10 cellular contexts compared by ENCODE assay signal in genomic region chr19:16381756-16382401, GRCh38. TPM values are rescaled to one million over a fixed set of nuclear protein-coding genes. Genes with fewer than 3 reads are reported as not detected.
DNase-seq lines count a peak whose midpoint lies in the region; ATAC-seq and TF ChIP-seq lines count a peak whose summit lies in the region.
"Had no signal": no experiment of that assay in that cellular context is flagged by ENCODE, and none has a peak within 500 bp of the region (broad histone marks: within the 10 kb centered on the region; RNA-seq: fewer than 3 reads in every experiment).

No MANE protein-coding gene starts in this region.

- H3K27me3 ChIP-seq in adipocyte (replicated peaks; ENCODE audit: control insufficient read depth, insufficient read depth, low read length) (no peaks in the 10 kb centered on the region), Caco-2 (replicated peaks; ENCODE audit: control insufficient read depth, insufficient read depth, low read length) (no peaks in the 10 kb centered on the region)

- no peaks in the 10 kb centered on the region for H3K27me3 Mint-ChIP-seq in Caco-2 (ENCODE audit: insufficient read depth, unreplicated experiment)

- CTCF ChIA-PET in Caco-2 (lab: Charles Lee): interaction anchor here (0.7 kb wide), 1 partner anchor 25 kb away, joined by 3 read pairs; no protein-coding TSS in a partner anchor

- H3K36me3 ChIP-seq in adipocyte (ENCODE audit: control insufficient read depth, insufficient read depth, low read length, severe bottlenecking): peaks cover 45% of the 10 kb centered on the region
- H3K36me3 ChIP-seq in Caco-2 (ENCODE audit: control insufficient read depth, insufficient read depth, low read length): peaks cover 5% of the 10 kb centered on the region

- H3K4me1 ChIP-seq in adipocyte (ENCODE audit: control insufficient read depth, insufficient read depth, low read length) (peaks cover 19% of the 10 kb centered on the region), Caco-2 (no peaks in the 10 kb centered on the region)

- peak overlapping the region; percentile 86 for H3K9ac ChIP-seq in adipocyte (ENCODE audit: low read length)

- H3K36me3 Mint-ChIP-seq in Caco-2 (ENCODE audit: insufficient read depth, unreplicated experiment): peaks cover 35% of the 10 kb centered on the region

- BruUV-seq in Caco-2 (replicated peaks; lab: Mats Ljungman, UMichigan): no TSS peak

- intact Hi-C loops in left cardiac atrium (cut with DNase I): loop anchor here (5.0 to 10.0 kb wide), 4 partner anchors 40 to 135 kb away; no protein-coding TSS in a partner anchor
- intact Hi-C loops in Caco-2 (cut with micrococcal nuclease; ENCODE audit: unreplicated experiment): loop anchor here (10.0 kb wide), 1 partner anchor 337 kb away; no protein-coding TSS in a partner anchor

- H3K4me1 Mint-ChIP-seq in Caco-2 (ENCODE audit: low read depth, unreplicated experiment): no peaks in the 10 kb centered on the region

- H3K9me3 ChIP-seq in adipocyte (ENCODE audit: control insufficient read depth, low read length): no peaks in the 10 kb centered on the region
- no peaks in the 10 kb centered on the region for H3K9me3 ChIP-seq in Caco-2

- H3K9me3 Mint-ChIP-seq in Caco-2 (ENCODE audit: unreplicated experiment): no peaks in the 10 kb centered on the region

- DNase-seq in AG09309 (ENCODE audit: low read depth) (peak; percentile 52), adipocyte (ENCODE audit: low read depth) (no peak), left cardiac atrium (peak; percentile 97), pons (ENCODE audit: low spot score) (peak; percentile 64), amniotic stem cell (lab: John Stamatoyannopoulos, UW) (no peak), Caco-2 (no peak), HT-29 (ENCODE audit: low spot score) (no peak)
- DNase-seq: NCI-H1436 treated with DMSO at 0.1 percent for 48 hours, T1000 had no signal

- TF ChIP-seq CTCF in AG09309 (IDR thresholded peaks at IDR 0.05; ENCODE audit: control insufficient read depth, insufficient read depth, low read depth, low read length, missing control alignments): no peak
- no peak for TF ChIP-seq CTCF in Caco-2 (IDR thresholded peaks at IDR 0.05; ENCODE audit: insufficient read depth in 1 of 2, low read depth in 1 of 2, low read length in 1 of 2, severe bottlenecking in 1 of 2, unreplicated experiment in 1 of 2)

- H3K4me3 Mint-ChIP-seq in Caco-2 (ENCODE audit: unreplicated experiment): no peak overlapping the region

- ATAC-seq in left cardiac atrium (peak; percentile 67 to 81), HG02610 (IDR thresholded peaks at IDR 0.05; ENCODE audit: unreplicated experiment) (no peak)

- H3K27ac Mint-ChIP-seq in Caco-2 (ENCODE audit: unreplicated experiment): no peak overlapping the region

- POLR2A ChIA-PET in Caco-2 (lab: Charles Lee): interaction anchor here (0.6 kb wide), 1 partner anchor 202 kb away, joined by 6 read pairs; no protein-coding TSS in a partner anchor

- no peak overlapping the region for H3K4me3 ChIP-seq in AG09309 (ENCODE audit: control insufficient read depth, low read depth, low read length)
- no peak overlapping the region for H3K4me3 ChIP-seq in adipocyte (ENCODE audit: low read length)
- H3K4me3 ChIP-seq in Caco-2 (ENCODE audit: low read depth, low read length): no peak overlapping the region

RNA-seq across cellular contexts. Expression of gene KLF2, which starts 57.3 kb away (rescaled TPM):
- total RNA-seq in left cardiac atrium (10 to 100 TPM; 66.4 to 77.5 TPM), Caco-2 (2022) (0.77 and 1.2 TPM in 2 replicates)
- total RNA-seq in HT-29 (2014; rRNA removed; shearing (Covaris generic)): 3.5 and 5.9 TPM in 2 replicates

Comparison
In these comparisons a context has a peak if more than half of its experiments do, and no peak if none do; other contexts are left out.
1. DNase-seq: peak in AG09309 (single experiment), left cardiac atrium (single experiment) and pons (single experiment); none in adipocyte (single experiment), amniotic stem cell (single experiment), Caco-2 (0 of 2) and HT-29 (single experiment).